ENCODE assay signal across 25 cellular contexts in genomic region chr3:131285456-131285855, GRCh38.
DNase-seq lines count a peak whose midpoint lies in the region; FAIRE-seq and TF ChIP-seq lines count a peak whose summit lies in the region.
"Had no signal": no experiment of that assay in that cellular context is flagged by ENCODE, and none has a peak within 500 bp of the region (broad histone marks: within the 10 kb centered on the region; RNA-seq: fewer than 3 reads in every experiment).

No MANE protein-coding gene starts in this region.

- no peak overlapping the region for H3K4me2 ChIP-seq in parathyroid adenoma (ENCODE audit: low read length)
- H3K4me2 ChIP-seq: A549; BLaER1 treated with 17β-estradiol and CSF1 and Interleukin-3, amounts not matched to agents 10 nM and 100 nM had no signal

- no peaks in the 10 kb centered on the region for H3K36me3 Mint-ChIP-seq in MCF 10A (ENCODE audit: insufficient read depth, unreplicated experiment)
- H3K36me3 Mint-ChIP-seq: CD8-positive, alpha-beta T cell had no signal

- H3K27me3 ChIP-seq in breast epithelium (no peaks in the 10 kb centered on the region), parathyroid adenoma (ENCODE audit: control insufficient read depth, insufficient read depth, low read length) (no peaks in the 10 kb centered on the region)
- H3K27me3 ChIP-seq: BLaER1 treated with 17β-estradiol and CSF1 and Interleukin-3, amounts not matched to agents 10 nM and 100 nM had no signal

- H3K27ac Mint-ChIP-seq in MCF 10A (ENCODE audit: low read depth, unreplicated experiment) = no peak overlapping the region
- H3K27ac Mint-ChIP-seq: B cell; CD4-positive, alpha-beta T cell; CD8-positive, alpha-beta T cell had no signal

- no peak overlapping the region for H3K4me3 Mint-ChIP-seq in MCF 10A (ENCODE audit: unreplicated experiment)
- H3K4me3 Mint-ChIP-seq: B cell; CD4-positive, alpha-beta T cell; CD8-positive, alpha-beta T cell had no signal

- H3K9ac ChIP-seq in parathyroid adenoma = no peak overlapping the region
- H3K9ac ChIP-seq: BLaER1 treated with 17β-estradiol and CSF1 and Interleukin-3, amounts not matched to agents 10 nM and 100 nM had no signal

- CTCF ChIA-PET in MCF 10A (lab: Yijun Ruan, JAX) = interaction anchor here (0.7 kb wide), 1 partner anchor 561 kb away, joined by 3 read pairs; no protein-coding TSS in a partner anchor

- peak overlapping the region; percentile 26 for H2AFZ ChIP-seq in parathyroid adenoma

- H3K36me3 ChIP-seq in breast epithelium (no peaks in the 10 kb centered on the region), parathyroid adenoma (ENCODE audit: control insufficient read depth, insufficient read depth, low read length) (no peaks in the 10 kb centered on the region)
- H3K36me3 ChIP-seq: BLaER1 treated with 17β-estradiol and CSF1 and Interleukin-3, amounts not matched to agents 10 nM and 100 nM had no signal

- peak; percentile 28 for DNase-seq in MCF 10A (ENCODE audit: unreplicated experiment)
- no peak for DNase-seq in breast epithelium (ENCODE audit: low spot score in 2 of 2)
- DNase-seq in epithelial cell of esophagus (ENCODE audit: low read depth) = peak; percentile 34
- no peak for DNase-seq in activated T-cell treated with anti-CD3 and anti-CD28 coated beads for 4 hours
- no peak for DNase-seq in HTR-8/SVneo (ENCODE audit: insufficient read length, low spot score)
- no peak for DNase-seq in activated CD4-positive, alpha-beta T cell treated with anti-CD3 and anti-CD28 coated beads, Interleukin-2, amount 50 U/mL, for 4 hours
- DNase-seq: AML-193; Caco-2; Calu3; CD4-positive, alpha-beta T cell; CD8-positive, alpha-beta T cell; DMS79; DND-41; EL; GDM1 had no signal

- H3K4me1 Mint-ChIP-seq in MCF 10A (ENCODE audit: insufficient read depth, unreplicated experiment) = no peaks in the 10 kb centered on the region
- H3K4me1 Mint-ChIP-seq: B cell had no signal

- no peak for TF ChIP-seq POLR2A in breast epithelium (IDR thresholded peaks at IDR 0.05)

- H3K9me3 ChIP-seq in breast epithelium (no peaks in the 10 kb centered on the region), parathyroid adenoma (ENCODE audit: control insufficient read depth, low read length) (no peaks in the 10 kb centered on the region)
- H3K9me3 ChIP-seq: A549; BLaER1 treated with 17β-estradiol and CSF1 and Interleukin-3, amounts not matched to agents 10 nM and 100 nM; Caco-2 had no signal

- intact Hi-C loops in MCF 10A (cut with micrococcal nuclease) (no loop called here), breast epithelium (cut with DNase I; ENCODE audit: low total_unique reads) (no loop called here)

- H3K9me3 Mint-ChIP-seq in MCF 10A (ENCODE audit: unreplicated experiment) = no peaks in the 10 kb centered on the region
- H3K9me3 Mint-ChIP-seq: CD4-positive, alpha-beta T cell; CD8-positive, alpha-beta T cell had no signal

- no peaks in the 10 kb centered on the region for H3K79me2 ChIP-seq in parathyroid adenoma

- POLR2A ChIA-PET in MCF 10A (lab: Yijun Ruan, JAX) = no interaction called here

- FAIRE-seq in HTR-8/SVneo (lab: Jason Lieb, UNC) = no peak
- FAIRE-seq: A549, D721Med, GM12878, GM12892, GM18507 had no signal

- no peak overlapping the region for H3K27ac ChIP-seq in breast epithelium
- peak overlapping the region; percentile 32 for H3K27ac ChIP-seq in parathyroid adenoma
- H3K27ac ChIP-seq: 22Rv1; A549; BLaER1 treated with 17β-estradiol and CSF1 and Interleukin-3, amounts not matched to agents 10 nM and 100 nM; C4-2B had no signal

- no peak overlapping the region for H3K4me3 ChIP-seq in breast epithelium
- H3K4me3 ChIP-seq in epithelial cell of esophagus (ENCODE audit: low read length) = no peak overlapping the region
- no peak overlapping the region for H3K4me3 ChIP-seq in parathyroid adenoma (ENCODE audit: low read depth, low read length)
- H3K4me3 ChIP-seq: A549; BLaER1 treated with 17β-estradiol and CSF1 and Interleukin-3, amounts not matched to agents 10 nM and 100 nM; GM12878 had no signal

- H3K4me1 ChIP-seq in breast epithelium = no peaks in the 10 kb centered on the region
- H3K4me1 ChIP-seq in parathyroid adenoma = peaks cover 36% of the 10 kb centered on the region
- H3K4me1 ChIP-seq: A549, Caco-2 had no signal

- no TSS peak for BruUV-seq in MCF 10A (replicated peaks; lab: Mats Ljungman, UMichigan)

- TF ChIP-seq CTCF in MCF 10A (IDR thresholded peaks at IDR 0.05; ENCODE audit: unreplicated experiment) = no peak
- no peak for TF ChIP-seq CTCF in breast epithelium (IDR thresholded peaks at IDR 0.05)
- TF ChIP-seq CTCF in epithelial cell of esophagus (IDR thresholded peaks at IDR 0.05; ENCODE audit: insufficient read depth, low read depth, low read length, missing control alignments) = no peak
- no peak for TF ChIP-seq CTCF in parathyroid adenoma (IDR thresholded peaks at IDR 0.05)

- H3K27me3 Mint-ChIP-seq in MCF 10A (ENCODE audit: insufficient read depth, unreplicated experiment) = no peaks in the 10 kb centered on the region
- H3K27me3 Mint-ChIP-seq: CD4-positive, alpha-beta T cell had no signal

Comparison
In these comparisons a context has a peak if more than half of its experiments do, and no peak if none do; other contexts are left out.
1. DNase-seq: peak in MCF 10A (single experiment) and epithelial cell of esophagus (single experiment); none in breast epithelium (0 of 2), activated T-cell treated with anti-CD3 and anti-CD28 coated beads for 4 hours (single experiment), HTR-8/SVneo (single experiment) and activated CD4-positive, alpha-beta T cell treated with anti-CD3 and anti-CD28 coated beads, Interleukin-2, amount 50 U/mL, for 4 hours (0 of 2).